Comparison of ENCODE assay signal across 10 cellular contexts in genomic region chr12:113479578-113480335, GRCh38. TPM values are rescaled to one million over a fixed set of nuclear protein-coding genes. Genes with fewer than 3 reads are reported as not detected.
DNase-seq lines count a peak whose midpoint lies in the region; ATAC-seq and TF ChIP-seq lines count a peak whose summit lies in the region.
"Had no signal": no experiment of that assay in that cellular context is flagged by ENCODE, and none has a peak within 500 bp of the region (broad histone marks: within the 10 kb centered on the region; RNA-seq: fewer than 3 reads in every experiment).

No MANE protein-coding gene starts in this region.

- H3K36me3 Mint-ChIP-seq in T-helper 2 cell treated with Interferon-gamma antibody and Interleukin-4, amounts not matched to agents 5 μg/mL and 100 μg/mL, for 36 hours (ENCODE audit: low read depth): no peaks in the 10 kb centered on the region
- H3K36me3 Mint-ChIP-seq in activated CD8-positive, alpha-beta T cell treated with anti-CD3 and anti-CD28 coated beads for 36 hours (ENCODE audit: low read depth): peaks cover 2% of the 10 kb centered on the region

- no peaks in the 10 kb centered on the region for H3K4me1 Mint-ChIP-seq in T-helper 2 cell treated with Interferon-gamma antibody and Interleukin-4, amounts not matched to agents 5 μg/mL and 100 μg/mL, for 36 hours (ENCODE audit: low read depth)
- peaks cover 5% of the 10 kb centered on the region for H3K4me1 Mint-ChIP-seq in activated CD8-positive, alpha-beta T cell treated with anti-CD3 and anti-CD28 coated beads for 36 hours (ENCODE audit: low read depth)

- intact Hi-C loops in activated CD8-positive, alpha-beta T cell treated with anti-CD3 and anti-CD28 coated beads for 36 hours (cut with micrococcal nuclease): loop anchor here (5.0 to 10.0 kb wide), 3 partner anchors 923 to 1215 kb away; no protein-coding TSS in a partner anchor
- intact Hi-C loops in left ventricle myocardium superior (cut with micrococcal nuclease) (no loop called here), esophagus muscularis mucosa (cut with DNase I) (no loop called here)

- H3K36me3 ChIP-seq in esophagus muscularis mucosa: no peaks in the 10 kb centered on the region
- H3K36me3 ChIP-seq: BLaER1, spleen had no signal

- H3K27ac Mint-ChIP-seq in T-helper 2 cell treated with Interferon-gamma antibody and Interleukin-4, amounts not matched to agents 5 μg/mL and 100 μg/mL, for 36 hours: peak overlapping the region; percentile 74
- H3K27ac Mint-ChIP-seq in activated CD8-positive, alpha-beta T cell treated with anti-CD3 and anti-CD28 coated beads for 36 hours: no peak overlapping the region

- peaks cover 0 to 99% (median 48%) of the 10 kb centered on the region in 4 donors for H3K27me3 ChIP-seq in esophagus muscularis mucosa

- H3K4me3 Mint-ChIP-seq in T-helper 2 cell treated with Interferon-gamma antibody and Interleukin-4, amounts not matched to agents 5 μg/mL and 100 μg/mL, for 36 hours: no peak overlapping the region
- H3K4me3 Mint-ChIP-seq in activated CD8-positive, alpha-beta T cell treated with anti-CD3 and anti-CD28 coated beads for 36 hours: no peak overlapping the region

- no peak for DNase-seq in T-helper 2 cell treated with Interferon-gamma antibody and Interleukin-4, amounts not matched to agents 5 μg/mL and 100 μg/mL, for 36 hours (ENCODE audit: low spot score)
- DNase-seq in T-helper 2 cell (no peak), left ventricle myocardium superior (peak; percentile 65), esophagus muscularis mucosa (ENCODE audit: extremely low spot score) (no peak), amniotic stem cell (lab: John Stamatoyannopoulos, UW) (no peak)
- peak; percentile 48 for DNase-seq in activated CD8-positive, alpha-beta T cell treated with anti-CD3 and anti-CD28 coated beads for 36 hours
- peak; percentile 68 for DNase-seq in stimulated activated CD8-positive, alpha-beta memory T cell treated with anti-CD3 and anti-CD28 coated beads, Interleukin-4, amount 100 ng/mL, for 48 hours
- DNase-seq: spleen had no signal

- no peak for TF ChIP-seq POLR2A in esophagus muscularis mucosa (IDR thresholded peaks at IDR 0.05; ENCODE audit: low read depth)

- POLR2A ChIA-PET in activated CD8-positive, alpha-beta T cell treated with anti-CD3 and anti-CD28 coated beads for 36 hours (lab: Charles Lee): no interaction called here

- no peak for TF ChIP-seq CTCF in activated CD8-positive, alpha-beta T cell treated with anti-CD3 and anti-CD28 coated beads for 36 hours (IDR thresholded peaks at IDR 0.05)
- TF ChIP-seq CTCF in esophagus muscularis mucosa (IDR thresholded peaks at IDR 0.05): no peak

- no peak overlapping the region for H3K4me3 ChIP-seq in esophagus muscularis mucosa
- H3K4me3 ChIP-seq: BLaER1, spleen had no signal

- H3K9me3 ChIP-seq in esophagus muscularis mucosa: no peaks in the 10 kb centered on the region

- 4% methylated on average over 31 of the region's 61 CpGs for WGBS in esophagus muscularis mucosa

- ATAC-seq in activated CD8-positive, alpha-beta T cell treated with anti-CD3 and anti-CD28 coated beads for 36 hours: no peak
- ATAC-seq in left ventricle myocardium superior (no peak), GM21526 (IDR thresholded peaks at IDR 0.05; ENCODE audit: low FRiP score, unreplicated experiment) (no peak)

- H3K27me3 Mint-ChIP-seq in T-helper 2 cell treated with Interferon-gamma antibody and Interleukin-4, amounts not matched to agents 5 μg/mL and 100 μg/mL, for 36 hours (ENCODE audit: low read depth): peaks cover 56% of the 10 kb centered on the region
- H3K27me3 Mint-ChIP-seq in activated CD8-positive, alpha-beta T cell treated with anti-CD3 and anti-CD28 coated beads for 36 hours: peaks cover 75% of the 10 kb centered on the region

- peaks cover 0 to 8% (median 2%) of the 10 kb centered on the region in 4 donors for H3K4me1 ChIP-seq in esophagus muscularis mucosa

- H3K27ac ChIP-seq in esophagus muscularis mucosa (replicated peaks in 1 of 4): no peak overlapping the region
- H3K27ac ChIP-seq: BLaER1, spleen had no signal

- no peaks in the 10 kb centered on the region for H3K9me3 Mint-ChIP-seq in T-helper 2 cell treated with Interferon-gamma antibody and Interleukin-4, amounts not matched to agents 5 μg/mL and 100 μg/mL, for 36 hours
- peaks cover 2% of the 10 kb centered on the region for H3K9me3 Mint-ChIP-seq in activated CD8-positive, alpha-beta T cell treated with anti-CD3 and anti-CD28 coated beads for 36 hours

- CTCF ChIA-PET in activated CD8-positive, alpha-beta T cell treated with anti-CD3 and anti-CD28 coated beads for 36 hours (lab: Charles Lee): interaction anchor here (2.7 kb wide), 1 partner anchor 18 kb away, joined by 13 read pairs; no protein-coding TSS in a partner anchor

- no peak for TF ChIP-seq EP300 in esophagus muscularis mucosa (IDR thresholded peaks at IDR 0.05)

RNA-seq across cellular contexts. Expression of gene LHX5, which starts 8.1 kb away (rescaled TPM):
- not detected for total RNA-seq in activated CD8-positive, alpha-beta T cell treated with anti-CD3 and anti-CD28 coated beads for 36 hours
- total RNA-seq in left ventricle myocardium superior: not detected
- not detected for total RNA-seq in esophagus muscularis mucosa
- total RNA-seq: spleen had no signal

RNA-seq across cellular contexts. Expression of gene SDSL, which starts 57.6 kb away (rescaled TPM):
- total RNA-seq in activated CD8-positive, alpha-beta T cell treated with anti-CD3 and anti-CD28 coated beads for 36 hours: not detected
- 7.6 TPM for total RNA-seq in left ventricle myocardium superior
- total RNA-seq in esophagus muscularis mucosa: 1 to 10 TPM; 2.7 to 5.6 (median 3.2) TPM

Comparison
In these comparisons a context has a peak if more than half of its experiments do, and no peak if none do; other contexts are left out.
1. DNase-seq: peak in activated CD8-positive, alpha-beta T cell treated with anti-CD3 and anti-CD28 coated beads for 36 hours (single experiment), left ventricle myocardium superior (single experiment) and stimulated activated CD8-positive, alpha-beta memory T cell treated with anti-CD3 and anti-CD28 coated beads, Interleukin-4, amount 100 ng/mL, for 48 hours (single experiment); none in T-helper 2 cell treated with Interferon-gamma antibody and Interleukin-4, amounts not matched to agents 5 μg/mL and 100 μg/mL, for 36 hours (single experiment), T-helper 2 cell (0 of 5), esophagus muscularis mucosa (single experiment) and amniotic stem cell (single experiment).